ENCODE assay signal across 12 cellular contexts in genomic region chr14:19668351-19668933, GRCh38. TPM values are rescaled to one million over a fixed set of nuclear protein-coding genes. Genes with fewer than 3 reads are reported as not detected.
"Had no signal": no experiment of that assay in that cellular context is flagged by ENCODE, and none has a peak within 500 bp of the region (broad histone marks: within the 10 kb centered on the region; RNA-seq: fewer than 3 reads in every experiment).

No MANE protein-coding gene starts in this region.

RNA-seq across cellular contexts. Expression of gene OR11H2, which starts 45.2 kb away (rescaled TPM):
- total RNA-seq: activated CD8-positive, alpha-beta T cell treated with anti-CD3 and anti-CD28 coated beads for 36 hours; activated naive CD8-positive, alpha-beta T cell treated with anti-CD3 and anti-CD28 coated beads, Interleukin-2, amount 10 ng/mL, durations not matched to agents 7 days and 5 days; activated T-helper 17 cell treated with anti-CD3 and anti-CD28 coated beads, Interleukin-2, amount 50 U/mL, for 72 hours; body of pancreas; gastroesophageal sphincter; heart left ventricle; left cardiac atrium; lung; progenitor cell of endocrine pancreas; skeletal muscle tissue; T-cell; transverse colon had no signal
